ENCODE assay signal across 8 cellular contexts in genomic region chr1:92960395-92961130, GRCh38. TPM values are rescaled to one million over a fixed set of nuclear protein-coding genes. Genes with fewer than 3 reads are reported as not detected.
DNase-seq lines count a peak whose midpoint lies in the region; ATAC-seq, FAIRE-seq and TF ChIP-seq lines count a peak whose summit lies in the region.

No MANE protein-coding gene starts in this region.

- peak; percentile 83 for FAIRE-seq in HTR-8/SVneo (lab: Jason Lieb, UNC)

- peak overlapping the region; percentile 97 for H3K4me3 Mint-ChIP-seq in activated T-helper 17 cell treated with anti-CD3 and anti-CD28 coated beads, Interleukin-2, amount 50 U/mL, for 72 hours
- H3K4me3 Mint-ChIP-seq in naive thymus-derived CD8-positive, alpha-beta T cell = peak overlapping the region in 9 of 10 donors; percentile 89 to 96 (median 94)
- H3K4me3 Mint-ChIP-seq in stimulated activated naive CD8-positive, alpha-beta T cell treated with anti-CD3 and anti-CD28 coated beads, Interleukin-15, Interleukin-2, amounts not matched to agents 100 ng/mL and 50 ng/mL, for 24 hours = peak overlapping the region; percentile 93

- H2AFZ ChIP-seq in OCI-LY3 (ENCODE audit: low read depth, low read length) = no peak overlapping the region; the same call in 1 of the 2 replicates

- peaks cover 28% of the 10 kb centered on the region for H4K20me1 ChIP-seq in OCI-LY3 (ENCODE audit: insufficient read depth, low read length)

- H3K9me3 Mint-ChIP-seq in activated T-helper 17 cell treated with anti-CD3 and anti-CD28 coated beads, Interleukin-2, amount 50 U/mL, for 72 hours = no peaks in the 10 kb centered on the region
- H3K9me3 Mint-ChIP-seq in naive thymus-derived CD8-positive, alpha-beta T cell = no peaks in the 10 kb centered on the region
- H3K9me3 Mint-ChIP-seq in stimulated activated naive CD8-positive, alpha-beta T cell treated with anti-CD3 and anti-CD28 coated beads, Interleukin-15, Interleukin-2, amounts not matched to agents 100 ng/mL and 50 ng/mL, for 24 hours = no peaks in the 10 kb centered on the region

- peaks cover 42% of the 10 kb centered on the region for H3K4me1 ChIP-seq in OCI-LY3 (ENCODE audit: low read length)

- peak overlapping the region; percentile 63 for H3K9ac ChIP-seq in OCI-LY3 (ENCODE audit: low read length)

- H3K27me3 Mint-ChIP-seq in activated T-helper 17 cell treated with anti-CD3 and anti-CD28 coated beads, Interleukin-2, amount 50 U/mL, for 72 hours = no peaks in the 10 kb centered on the region
- no peaks in the 10 kb centered on the region for H3K27me3 Mint-ChIP-seq in naive thymus-derived CD8-positive, alpha-beta T cell
- no peaks in the 10 kb centered on the region for H3K27me3 Mint-ChIP-seq in stimulated activated naive CD8-positive, alpha-beta T cell treated with anti-CD3 and anti-CD28 coated beads, Interleukin-15, Interleukin-2, amounts not matched to agents 100 ng/mL and 50 ng/mL, for 24 hours

- peaks cover 62% of the 10 kb centered on the region for H3K79me2 ChIP-seq in OCI-LY3 (ENCODE audit: low read length)

- H3K27me3 ChIP-seq in OCI-LY3 (ENCODE audit: low read depth, low read length) = no peaks in the 10 kb centered on the region

- peaks cover 36% of the 10 kb centered on the region for H3K4me1 Mint-ChIP-seq in activated T-helper 17 cell treated with anti-CD3 and anti-CD28 coated beads, Interleukin-2, amount 50 U/mL, for 72 hours
- H3K4me1 Mint-ChIP-seq in naive thymus-derived CD8-positive, alpha-beta T cell = peaks cover 21 to 44% (median 43%) of the 10 kb centered on the region in 4 donors
- peaks cover 40% of the 10 kb centered on the region for H3K4me1 Mint-ChIP-seq in stimulated activated naive CD8-positive, alpha-beta T cell treated with anti-CD3 and anti-CD28 coated beads, Interleukin-15, Interleukin-2, amounts not matched to agents 100 ng/mL and 50 ng/mL, for 24 hours (ENCODE audit: low read depth)

- peak overlapping the region; percentile 81 for H3K4me2 ChIP-seq in OCI-LY3 (ENCODE audit: low read length)

- TF ChIP-seq CTCF in OCI-LY3 (IDR thresholded peaks at IDR 0.05; ENCODE audit: low read depth, low read length) (peak; percentile 70), fibroblast of mammary gland (conservative IDR thresholded peaks at IDR 0.05; ENCODE audit: control insufficient read depth, insufficient read depth, low read depth, low read length) (peak; percentile 66)

- peak overlapping the region; percentile 99 for H3K4me3 ChIP-seq in OCI-LY3 (ENCODE audit: low read length)
- H3K4me3 ChIP-seq in fibroblast of mammary gland (ENCODE audit: control insufficient read depth, low read depth, low read length) = peak overlapping the region; percentile 64

- H3K36me3 Mint-ChIP-seq in activated T-helper 17 cell treated with anti-CD3 and anti-CD28 coated beads, Interleukin-2, amount 50 U/mL, for 72 hours (ENCODE audit: low read depth) = peaks cover 8% of the 10 kb centered on the region
- no peaks in the 10 kb centered on the region for H3K36me3 Mint-ChIP-seq in naive thymus-derived CD8-positive, alpha-beta T cell
- H3K36me3 Mint-ChIP-seq in stimulated activated naive CD8-positive, alpha-beta T cell treated with anti-CD3 and anti-CD28 coated beads, Interleukin-15, Interleukin-2, amounts not matched to agents 100 ng/mL and 50 ng/mL, for 24 hours (ENCODE audit: low read depth) = peaks cover 8% of the 10 kb centered on the region

- peak overlapping the region; percentile 100 for H3K27ac ChIP-seq in OCI-LY3 (ENCODE audit: low read length)

- ATAC-seq in GM21390 (IDR thresholded peaks at IDR 0.05; ENCODE audit: unreplicated experiment) = peak; percentile 36
- ATAC-seq in activated T-helper 17 cell treated with anti-CD3 and anti-CD28 coated beads, Interleukin-2, amount 50 U/mL, for 72 hours (replicated peaks) = peak; percentile 59
- ATAC-seq in naive thymus-derived CD8-positive, alpha-beta T cell = peak; percentile 41 to 54

- H3K27ac Mint-ChIP-seq in activated T-helper 17 cell treated with anti-CD3 and anti-CD28 coated beads, Interleukin-2, amount 50 U/mL, for 72 hours = peak overlapping the region; percentile 97
- H3K27ac Mint-ChIP-seq in naive thymus-derived CD8-positive, alpha-beta T cell = peak overlapping the region; percentile 95 to 99 (median 98)
- peak overlapping the region; percentile 97 for H3K27ac Mint-ChIP-seq in stimulated activated naive CD8-positive, alpha-beta T cell treated with anti-CD3 and anti-CD28 coated beads, Interleukin-15, Interleukin-2, amounts not matched to agents 100 ng/mL and 50 ng/mL, for 24 hours

- POLR2A ChIA-PET in naive thymus-derived CD8-positive, alpha-beta T cell (lab: Charles Lee) = interaction anchor here (0.6 to 5.6 kb wide), 21 partner anchors 10 to 1939 kb away, joined by 3 to 92 read pairs (median 15); partner anchors contain the start of genes MTF2, RPL5 and ZNF644

- no peaks in the 10 kb centered on the region for H3K9me3 ChIP-seq in OCI-LY3 (ENCODE audit: insufficient read depth, low read length)

- peak; percentile 87 for DNase-seq in DMS 273 (lab: John Stamatoyannopoulos, UW; ENCODE audit: unreplicated experiment)
- DNase-seq in HTR-8/SVneo (ENCODE audit: insufficient read length, low spot score) = peak; percentile 82
- peak; percentile 84 for DNase-seq in fibroblast of mammary gland (ENCODE audit: low read depth)
- DNase-seq in naive thymus-derived CD8-positive, alpha-beta T cell = peak; percentile 16 to 82 (median 68)

- H3K36me3 ChIP-seq in OCI-LY3 (replicated peaks; ENCODE audit: low read depth, low read length) = no peaks in the 10 kb centered on the region

RNA-seq across cellular contexts. Expression of gene DIPK1A, which starts 0.7 kb away (rescaled TPM):
- total RNA-seq in activated T-helper 17 cell treated with anti-CD3 and anti-CD28 coated beads, Interleukin-2, amount 50 U/mL, for 72 hours = 1 to 10 TPM; 6.5 to 8.6 TPM
- 10 to 100 TPM; 12.0 to 14.8 TPM for total RNA-seq in naive thymus-derived CD8-positive, alpha-beta T cell
- 10 to 100 TPM; 11.5 to 14.5 (median 14.1) TPM for polyA plus RNA-seq in naive thymus-derived CD8-positive, alpha-beta T cell

Comparison
In these comparisons a context has a peak if more than half of its experiments do, and no peak if none do; other contexts are left out.
1. Peak in every context shown above with its lines: DNase-seq, ATAC-seq, H3K4me3 ChIP-seq and H3K27ac ChIP-seq.